ENCODE assay signal across 25 cellular contexts in genomic region chr22:42833104-42833503, GRCh38.
"Had no signal": no experiment of that assay in that cellular context is flagged by ENCODE, and none has a peak within 500 bp of the region (broad histone marks: within the 10 kb centered on the region; RNA-seq: fewer than 3 reads in every experiment).

No MANE protein-coding gene starts in this region.

- H3K27ac ChIP-seq: left lung, lower lobe of right lung, neural progenitor cell, ovary, right atrium auricular region, right lobe of liver, tibial nerve, uterus had no signal

- DNase-seq: immature natural killer cell; kidney; left colon; left lung; lower lobe of right lung; mammary epithelial cell; mesenchymal stem cell; naive B cell; natural killer cell; nephron progenitor cell; ovary; right lobe of liver; stimulated activated CD4-positive, alpha-beta T cell treated with anti-CD3 and anti-CD28 coated beads, Interleukin-1b, Interleukin-23, amount 100 ng/mL, for 48 hours; stimulated activated CD4-positive, alpha-beta T cell treated with anti-CD3 and anti-CD28 coated beads, Interleukin-2, amount 100 ng/mL, for 48 hours; stimulated activated CD4-positive, alpha-beta T cell treated with anti-CD3 and anti-CD28 coated beads, Interleukin-4, amount 100 ng/mL, for 4 hours; stimulated activated CD8-positive, alpha-beta memory T cell treated with anti-CD3 and anti-CD28 coated beads, Interleukin-4, amount 100 ng/mL, for 48 hours; stimulated activated naive CD4-positive, alpha-beta T cell treated with Interleukin-2 at 50 U/mL for 16 hours; stimulated activated naive CD8-positive, alpha-beta T cell treated with anti-CD3 and anti-CD28 coated beads, Interleukin-15, amount 100 ng/mL, for 72 hours; substantia nigra; uterus had no signal

- H3K9me3 ChIP-seq: left lung, lower lobe of right lung, ovary, right atrium auricular region, right lobe of liver, tibial nerve, uterus had no signal

- H2AFZ ChIP-seq: neural progenitor cell had no signal

- H3K27me3 ChIP-seq: left lung, neural progenitor cell, ovary, right atrium auricular region, right lobe of liver, tibial nerve, uterus had no signal

- H3K4me2 ChIP-seq: neural progenitor cell, smooth muscle cell had no signal

- H3K36me3 ChIP-seq: ovary, uterus had no signal

- H3K9ac ChIP-seq: neural progenitor cell had no signal

- H3K4me3 ChIP-seq: left lung, lower lobe of right lung, neural progenitor cell, ovary, right atrium auricular region, right lobe of liver, smooth muscle cell, tibial nerve, uterus had no signal

- FAIRE-seq: islet of Langerhans, kidney had no signal

- H3K4me1 ChIP-seq: left lung, lower lobe of right lung, neural progenitor cell, right atrium auricular region, right lobe of liver, tibial nerve, uterus had no signal
